ENCODE assay signal across 18 cellular contexts in genomic region chr1:55364216-55364615, GRCh38.
"Had no signal": no experiment of that assay in that cellular context is flagged by ENCODE, and none has a peak within 500 bp of the region (broad histone marks: within the 10 kb centered on the region; RNA-seq: fewer than 3 reads in every experiment).

No MANE protein-coding gene starts in this region.

- H3K4me1 ChIP-seq: esophagus squamous epithelium, parathyroid adenoma, upper lobe of left lung had no signal

- DNase-seq: activated CD4-positive, alpha-beta T cell treated with anti-CD3 and anti-CD28 coated beads for 1 hour; activated CD4-positive, alpha-beta T cell treated with anti-CD3 and anti-CD28 coated beads, Interleukin-2, amount 50 U/mL, for 48 hours; activated naive CD4-positive, alpha-beta T cell; activated naive CD8-positive, alpha-beta T cell treated with anti-CD3 and anti-CD28 coated beads for 36 hours; amygdala; caudate nucleus; effector memory CD8-positive, alpha-beta T cell; esophagus squamous epithelium; foreskin melanocyte; hypothalamus; sigmoid colon; spleen; stimulated activated CD4-positive, alpha-beta T cell treated with anti-CD3 and anti-CD28 coated beads, Interleukin-4, amount 100 ng/mL, for 4 hours; testis; upper lobe of left lung; WERI-Rb-1 had no signal

- H3K27ac ChIP-seq: parathyroid adenoma, sigmoid colon, spleen, upper lobe of left lung, WERI-Rb-1 had no signal

- H3K9me3 ChIP-seq: esophagus squamous epithelium, sigmoid colon, testis, upper lobe of left lung had no signal

- H2AFZ ChIP-seq: parathyroid adenoma had no signal

- ATAC-seq: effector memory CD8-positive, alpha-beta T cell; stimulated activated memory B cell treated with anti-CD40 and anti-IgM and Interleukin-4, amounts not matched to agents 10 μg/mL and 1 μg/mL and 100 μg/mL, for 72 hours had no signal

- H3K79me2 ChIP-seq: parathyroid adenoma had no signal

- H3K27me3 ChIP-seq: esophagus squamous epithelium, sigmoid colon, spleen, testis, upper lobe of left lung had no signal

- H3K36me3 ChIP-seq: esophagus squamous epithelium, sigmoid colon, spleen, upper lobe of left lung, WERI-Rb-1 had no signal

- H3K9ac ChIP-seq: parathyroid adenoma had no signal

- H3K4me3 ChIP-seq: esophagus squamous epithelium, sigmoid colon, spleen, testis, upper lobe of left lung had no signal
